In genomic region chr1:6868371-6869001, GRCh38 we compare ENCODE assay signal across 1 cellular context.
TF ChIP-seq lines count a peak whose summit lies in the region.

No MANE protein-coding gene starts in this region.

TF ChIP-seq in HepG2, 621 proteins besides CTCF, POLR2A, EP300 and RAD21 (continued from another document):
- TF ChIP-seq ELK4 (CRISPR knock-in tag; IDR thresholded peaks at IDR 0.05; ENCODE audit: borderline replicate concordance), result no peak
- TF ChIP-seq ZNF720 (CRISPR knock-in tag; IDR thresholded peaks at IDR 0.05), result no peak
TF ChIP-seq in HepG2: peak in this region for 0.
